8 cellular contexts compared by ENCODE assay signal in the genomic region with DNA sequence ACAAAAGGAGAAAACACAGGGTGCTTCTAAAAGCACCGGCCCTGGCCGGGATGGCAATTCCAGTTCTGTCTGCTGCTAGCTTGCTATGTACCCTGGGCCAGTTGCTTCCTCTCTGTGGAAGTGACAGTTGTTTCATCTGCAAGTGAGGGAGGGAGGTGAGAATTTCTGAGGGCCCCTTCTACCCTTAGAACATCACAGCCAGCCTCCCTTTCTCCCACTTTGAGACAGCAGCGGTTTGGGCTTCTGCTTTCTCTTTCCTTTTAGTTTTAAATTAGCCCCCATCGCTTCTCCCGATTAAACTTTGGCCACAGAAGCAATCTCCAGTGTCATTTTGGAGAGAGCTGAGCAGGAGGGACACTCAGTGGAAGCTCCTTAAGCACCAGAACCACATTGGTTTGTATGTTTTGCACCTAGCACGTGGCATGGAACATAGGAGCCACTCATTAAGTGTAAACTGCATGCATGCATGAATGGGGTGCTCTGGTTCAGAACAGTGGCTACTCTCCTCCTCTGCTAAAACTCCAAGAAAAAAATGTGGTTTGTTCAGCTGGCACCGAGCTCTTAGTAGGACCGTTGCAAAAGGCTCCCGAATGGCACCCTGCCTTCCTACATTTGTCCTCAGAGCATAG. TPM values are rescaled to one million over a fixed set of nuclear protein-coding genes. Genes with fewer than 3 reads are reported as not detected.
A peak's percentile ranks its signal among the peaks of the same experiment; 100 is the strongest.
DNase-seq lines count a peak whose midpoint lies in the region; ATAC-seq and TF ChIP-seq lines count a peak whose summit lies in the region.

No MANE protein-coding gene starts in this region.

- H3K9me3 Mint-ChIP-seq in immature natural killer cell, result no peaks in the 10 kb centered on the region

- H3K4me1 Mint-ChIP-seq in immature natural killer cell, result peaks cover 81 to 83% of the 10 kb centered on the region in 2 donors

- CTCF ChIA-PET in GM10248 (lab: Yijun Ruan, JAX), result interaction anchor here (0.6 to 8.5 kb wide), 19 partner anchors 9 to 96 kb away, joined by 3 to 92 read pairs (median 6); no protein-coding TSS in a partner anchor

- ATAC-seq in GM19463 (IDR thresholded peaks at IDR 0.05; ENCODE audit: unreplicated experiment), result peak; percentile 42
- peak; percentile 29 for ATAC-seq in HG03558 (IDR thresholded peaks at IDR 0.05; ENCODE audit: extremely low read depth, unreplicated experiment)

- H3K4me3 Mint-ChIP-seq in immature natural killer cell, result peak overlapping the region; percentile 75 to 88 (median 76)

- H3K36me3 Mint-ChIP-seq in immature natural killer cell, result peaks cover 18 to 31% (median 19%) of the 10 kb centered on the region in 3 donors

- TF ChIP-seq CTCF in GM10248 (IDR thresholded peaks at IDR 0.05; ENCODE audit: control extremely low read depth, extremely low read depth, low read depth, missing control alignments), result no peak

- DNase-seq in GM10248 (ENCODE audit: extremely low spot score) (peak; percentile 80), immature natural killer cell (peak; percentile 77 to 79 (median 78)), DMS53 (lab: John Stamatoyannopoulos, UW) (no peak), NCI-H187 treated with DMSO at 0.1 percent for 48 hours (lab: John Stamatoyannopoulos, UW) (no peak), NCI-H748 (lab: John Stamatoyannopoulos, UW; ENCODE audit: unreplicated experiment) (no peak), DMS79 (lab: John Stamatoyannopoulos, UW) (no peak)

- peak overlapping the region; percentile 85 to 98 (median 96) for H3K27ac Mint-ChIP-seq in immature natural killer cell

- H3K27me3 Mint-ChIP-seq in immature natural killer cell (ENCODE audit: low read depth in 3 of 3), result peaks cover 8 to 24% (median 20%) of the 10 kb centered on the region in 3 donors

- POLR2A ChIA-PET in GM10248 (lab: Yijun Ruan, JAX), result interaction anchor here (1.2 to 2.4 kb wide), 5 partner anchors 9 to 44 kb away, joined by 3 to 7 read pairs (median 5); no protein-coding TSS in a partner anchor

RNA-seq across cellular contexts. Expression of gene TNIP1, which starts 17.5 kb away (rescaled TPM):
- polyA plus RNA-seq in immature natural killer cell, result 10 to 100 TPM; 21.8 to 62.4 (median 40.2) TPM

RNA-seq across cellular contexts. Expression of gene ANXA6, which starts 59.3 kb away (rescaled TPM):
- 100 to 1,000 TPM; 313 to 679 (median 395) TPM for polyA plus RNA-seq in immature natural killer cell

Comparison
In these comparisons a context has a peak if more than half of its experiments do, and no peak if none do; other contexts are left out.
1. DNase-seq: peak in GM10248 (single experiment) and immature natural killer cell (3 of 3); none in DMS53 (single experiment), NCI-H187 treated with DMSO at 0.1 percent for 48 hours (single experiment), NCI-H748 (single experiment) and DMS79 (single experiment).